Comparison of ENCODE assay signal across 11 cellular contexts in genomic region chr3:135226057-135226456, GRCh38.
DNase-seq lines count a peak whose midpoint lies in the region; ATAC-seq lines count a peak whose summit lies in the region.
"Had no signal": no experiment of that assay in that cellular context is flagged by ENCODE, and none has a peak within 500 bp of the region (broad histone marks: within the 10 kb centered on the region; RNA-seq: fewer than 3 reads in every experiment).

No MANE protein-coding gene starts in this region.

- no peak overlapping the region for H3K23ac ChIP-seq in trophoblast cell (ENCODE audit: low read length)

- ATAC-seq in HG02870 (IDR thresholded peaks at IDR 0.05; ENCODE audit: unreplicated experiment) = peak; percentile 72
- ATAC-seq in stimulated activated naive B cell treated with anti-CD40 and anti-IgM and Interleukin-4, amounts not matched to agents 10 μg/mL and 1 μg/mL and 100 μg/mL, for 72 hours (replicated peaks) = peak; percentile 38 to 61

- no peak overlapping the region for H2BK5ac ChIP-seq in trophoblast cell (ENCODE audit: low read depth, low read length, poor library complexity)

- no peak overlapping the region for H3K18ac ChIP-seq in trophoblast cell (ENCODE audit: low read length)

- no peak overlapping the region for H3K27ac Mint-ChIP-seq in stimulated activated naive B cell treated with anti-CD40 and anti-IgM and Interleukin-4, amounts not matched to agents 10 μg/mL and 1 μg/mL and 100 μg/mL, for 72 hours
- H3K27ac Mint-ChIP-seq: activated B cell treated with CpG ODN at 0.5 μM for 24 hours had no signal

- H2AFZ ChIP-seq in trophoblast cell (ENCODE audit: insufficient read depth, low read length, poor library complexity) = no peak overlapping the region

- no peaks in the 10 kb centered on the region for H3K9me3 ChIP-seq in trophoblast cell (ENCODE audit: insufficient read depth, low read depth, low read length)
- H3K9me3 ChIP-seq: colonic mucosa had no signal

- no peak overlapping the region for H3K4ac ChIP-seq in trophoblast cell (ENCODE audit: low read depth, low read length)

- no peak overlapping the region for H3K4me3 ChIP-seq in trophoblast cell (ENCODE audit: low read depth, low read length)
- H3K4me3 ChIP-seq: colonic mucosa had no signal

- H3K4me3 Mint-ChIP-seq in stimulated activated naive B cell treated with anti-CD40 and anti-IgM and Interleukin-4, amounts not matched to agents 10 μg/mL and 1 μg/mL and 100 μg/mL, for 72 hours = no peak overlapping the region
- H3K4me3 Mint-ChIP-seq: activated B cell treated with CpG ODN at 0.5 μM for 24 hours had no signal

- H4K8ac ChIP-seq in trophoblast cell (ENCODE audit: low read depth, low read length) = no peak overlapping the region

- H3K27ac ChIP-seq in trophoblast cell (ENCODE audit: low read depth, low read length) = no peak overlapping the region
- H3K27ac ChIP-seq: colonic mucosa had no signal

- H2BK120ac ChIP-seq in trophoblast cell (ENCODE audit: insufficient read depth, low read length, poor library complexity) = no peak overlapping the region

- H3K36me3 ChIP-seq in trophoblast cell (ENCODE audit: control insufficient read depth in 1 of 2, insufficient read depth in 2 of 2, low read length in 2 of 2) = no peaks in the 10 kb centered on the region
- H3K36me3 ChIP-seq: colonic mucosa had no signal

- H4K12ac ChIP-seq in trophoblast cell (ENCODE audit: low read depth, low read length) = no peak overlapping the region

- no peaks in the 10 kb centered on the region for H3K36me3 Mint-ChIP-seq in stimulated activated naive B cell treated with anti-CD40 and anti-IgM and Interleukin-4, amounts not matched to agents 10 μg/mL and 1 μg/mL and 100 μg/mL, for 72 hours

- no peaks in the 10 kb centered on the region for H3K4me1 Mint-ChIP-seq in stimulated activated naive B cell treated with anti-CD40 and anti-IgM and Interleukin-4, amounts not matched to agents 10 μg/mL and 1 μg/mL and 100 μg/mL, for 72 hours
- H3K4me1 Mint-ChIP-seq: activated B cell treated with CpG ODN at 0.5 μM for 24 hours had no signal

- H2BK12ac ChIP-seq in trophoblast cell (ENCODE audit: low read length) = no peak overlapping the region

- no peak overlapping the region for H2AK5ac ChIP-seq in trophoblast cell (ENCODE audit: low read length)

- H4K91ac ChIP-seq in trophoblast cell (ENCODE audit: low read depth, low read length) = no peak overlapping the region

- H3K4me1 ChIP-seq in trophoblast cell (ENCODE audit: control insufficient read depth in 1 of 2, insufficient read depth in 2 of 2, low read length in 2 of 2) = no peaks in the 10 kb centered on the region
- H3K4me1 ChIP-seq: colonic mucosa had no signal

- no peaks in the 10 kb centered on the region for H3K27me3 Mint-ChIP-seq in stimulated activated naive B cell treated with anti-CD40 and anti-IgM and Interleukin-4, amounts not matched to agents 10 μg/mL and 1 μg/mL and 100 μg/mL, for 72 hours
- H3K27me3 Mint-ChIP-seq: activated B cell treated with CpG ODN at 0.5 μM for 24 hours had no signal

- H3K79me1 ChIP-seq in trophoblast cell (ENCODE audit: low read length) = no peaks in the 10 kb centered on the region

- peak; percentile 4 for DNase-seq in SIG-M5 (lab: John Stamatoyannopoulos, UW)
- DNase-seq in SIG-M5 treated with dmso at 0.1 percent for 504 hours (lab: John Stamatoyannopoulos, UW; ENCODE audit: unreplicated experiment) = no peak
- peak; percentile 21 for DNase-seq in NCI-H510A (lab: John Stamatoyannopoulos, UW)
- DNase-seq in stimulated activated naive B cell treated with anti-CD40 and anti-IgM and Interleukin-4, amounts not matched to agents 10 μg/mL and 1 μg/mL and 100 μg/mL, for 72 hours = no peak
- DNase-seq in epidermal melanocyte (ENCODE audit: insufficient read length, low spot score) = no peak
- no peak for DNase-seq in stimulated activated naive CD4-positive, alpha-beta T cell (lab: John Stamatoyannopoulos, UW)
- DNase-seq in trophoblast cell = no peak
- DNase-seq: activated B cell treated with CpG ODN at 0.5 μM for 24 hours, colonic mucosa, midbrain had no signal

- peaks cover 0 to 1% of the 10 kb centered on the region in 2 donors for H3K9me3 Mint-ChIP-seq in stimulated activated naive B cell treated with anti-CD40 and anti-IgM and Interleukin-4, amounts not matched to agents 10 μg/mL and 1 μg/mL and 100 μg/mL, for 72 hours
- H3K9me3 Mint-ChIP-seq: activated B cell treated with CpG ODN at 0.5 μM for 24 hours had no signal

- no CpG with 5 or more reads among the region's 6 CpGs for WGBS in trophoblast cell (ENCODE audit: extremely low coverage, insufficient coverage, insufficient read length)

- no peaks in the 10 kb centered on the region for H3K79me2 ChIP-seq in trophoblast cell (ENCODE audit: control insufficient read depth, insufficient read depth, low read length, poor library complexity)

- no peak overlapping the region for H3K9ac ChIP-seq in trophoblast cell (ENCODE audit: low read length)

- no peak overlapping the region for H3K14ac ChIP-seq in trophoblast cell (ENCODE audit: low read length)

- no peak overlapping the region for H3K4me2 ChIP-seq in trophoblast cell (ENCODE audit: low read length)

- no peaks in the 10 kb centered on the region for H3K27me3 ChIP-seq in trophoblast cell (ENCODE audit: insufficient read depth, low read length)
- H3K27me3 ChIP-seq: colonic mucosa had no signal

Comparison
In these comparisons a context has a peak if more than half of its experiments do, and no peak if none do; other contexts are left out.
1. DNase-seq: peak in SIG-M5 (single experiment) and NCI-H510A (single experiment); none in SIG-M5 treated with dmso at 0.1 percent for 504 hours (single experiment), stimulated activated naive B cell treated with anti-CD40 and anti-IgM and Interleukin-4, amounts not matched to agents 10 μg/mL and 1 μg/mL and 100 μg/mL, for 72 hours (single experiment), epidermal melanocyte (single experiment), stimulated activated naive CD4-positive, alpha-beta T cell (0 of 6) and trophoblast cell (0 of 2).